ENCODE assay signal across 19 cellular contexts in the genomic region with DNA sequence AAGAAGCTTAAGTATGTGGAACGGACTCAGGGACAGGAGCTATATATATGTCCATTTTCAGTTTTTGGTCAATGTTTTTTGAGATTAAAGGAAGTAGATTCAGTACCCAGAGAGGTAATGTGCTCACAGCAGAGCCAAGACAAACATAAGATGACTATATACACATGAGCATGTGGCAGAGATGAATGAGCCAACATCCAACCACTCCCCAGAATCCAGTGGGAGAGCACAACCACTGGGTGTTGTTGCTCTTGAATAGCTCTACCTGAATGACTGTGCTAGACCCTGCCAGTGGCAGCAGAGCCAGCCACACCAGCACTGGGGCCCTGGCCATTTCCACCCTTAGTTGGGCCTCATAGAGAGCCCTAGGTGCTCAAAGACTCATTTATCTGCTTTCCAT. TPM values are rescaled to one million over a fixed set of nuclear protein-coding genes. Genes with fewer than 3 reads are reported as not detected.
DNase-seq lines count a peak whose midpoint lies in the region; ATAC-seq, FAIRE-seq and TF ChIP-seq lines count a peak whose summit lies in the region.
"Had no signal": no experiment of that assay in that cellular context is flagged by ENCODE, and none has a peak within 500 bp of the region (broad histone marks: within the 10 kb centered on the region; RNA-seq: fewer than 3 reads in every experiment).

No MANE protein-coding gene starts in this region.

- H3K27me3 ChIP-seq in skeletal muscle satellite cell (ENCODE audit: control insufficient read depth, insufficient read depth, low read length) (no peaks in the 10 kb centered on the region), HepG2 (ENCODE audit: control insufficient read depth in 1 of 2, insufficient read depth in 2 of 2, low read length in 2 of 2) (0 out of 5 replicates have a peak, but pooled peaks cover 0 to 4% of the 10 kb centered on the region in 2 experiments)

- POLR2A ChIA-PET in HepG2 (lab: Yijun Ruan, JAX): no interaction called here

- H3K4me3 ChIP-seq in skeletal muscle satellite cell (ENCODE audit: low read length) (no peak overlapping the region), lower leg skin (ENCODE audit: low read depth, poor library complexity, severe bottlenecking) (no peak overlapping the region), HepG2 (replicated peaks in 1 of 3; ENCODE audit: insufficient read depth in 1 of 3, low read depth in 2 of 3, low read length in 3 of 3) (no peak overlapping the region)

- no peaks in the 10 kb centered on the region for H3K79me2 ChIP-seq in HepG2 (ENCODE audit: insufficient read depth, low read length)

- no TSS peak for BruUV-seq in HepG2 (replicated peaks; lab: Mats Ljungman, UMichigan)

- TF ChIP-seq EP300 in HepG2 (IDR thresholded peaks at IDR 0.05; ENCODE audit: low read depth in 2 of 2, low read length in 2 of 2): no peak
- no peak for TF ChIP-seq EP300 in HepG2 (CRISPR knock-in tag; IDR thresholded peaks at IDR 0.05; ENCODE audit: borderline replicate concordance)

- H2AFZ ChIP-seq in HepG2 (ENCODE audit: low read length): no peak overlapping the region

- no peaks in the 10 kb centered on the region for H4K20me1 ChIP-seq in HepG2 (ENCODE audit: insufficient read depth, low read length)

- H3K4me1 ChIP-seq in skeletal muscle satellite cell (ENCODE audit: control insufficient read depth, insufficient read depth, low read length): peaks cover 44% of the 10 kb centered on the region
- no peaks in the 10 kb centered on the region for H3K4me1 ChIP-seq in HepG2 (ENCODE audit: insufficient read depth, low read length)

- 90 to 96% methylated on average over 1 of the region's 1 CpG for WGBS in lower leg skin, 2 donors
- WGBS in HepG2 (ENCODE audit: low lambda C conversion rate): 24% methylated on average over 1 of the region's 1 CpG

- H3K4me2 ChIP-seq in skeletal muscle satellite cell (ENCODE audit: low read length) (peak overlapping the region; percentile 37), HepG2 (ENCODE audit: low read depth, low read length) (no peak overlapping the region)

- peak overlapping the region; percentile 27 for H3K9ac ChIP-seq in skeletal muscle satellite cell (ENCODE audit: low read depth, low read length)
- H3K9ac ChIP-seq in HepG2 (ENCODE audit: insufficient read depth, low read depth, low read length): no peak overlapping the region

- DNase-seq in activated CD4-positive, alpha-beta T cell treated with anti-CD3 and anti-CD28 coated beads for 48 hours: peak; percentile 20
- no peak for DNase-seq in activated CD4-positive, alpha-beta T cell treated with anti-CD3 and anti-CD28 coated beads, Interleukin-2, amount 50 U/mL, for 1 hour
- DNase-seq in NCI-H774 (lab: John Stamatoyannopoulos, UW) (peak; percentile 29), epithelial cell of prostate (ENCODE audit: low read depth, low spot score) (peak; percentile 60), lower leg skin (ENCODE audit: low spot score in 2 of 2) (no peak), HepG2 (ENCODE audit: low spot score) (no peak), KBM-7 (no peak)
- DNase-seq: ACHN; activated T-cell treated with anti-CD3 and anti-CD28 coated beads, Interleukin-2, amount 50 U/mL, for 24 hours; central memory CD4-positive, alpha-beta T cell; immature natural killer cell; NCI-H1417; NCI-H524 treated with DMSO at 0.1 percent for 48 hours; SHP77; small intestine; trophoblast cell had no signal

- ATAC-seq in HepG2: no peak

- in situ Hi-C loops in HepG2 (cut with HindIII; ENCODE audit: extremely low pct_ligation_motif_present, low pct_unique_long_range_greater_than_20kb): loop anchor here (10.0 kb wide), 1 partner anchor 227 kb away; no protein-coding TSS in a partner anchor
- in situ Hi-C loops in KBM-7 (cut with MboI; ENCODE audit: low pct_unique_long_range_greater_than_20kb, low sequenced_read_pairs): no loop called here

- FAIRE-seq in HepG2 (lab: Jason Lieb, UNC): no peak
- FAIRE-seq: small intestine had no signal

- intact Hi-C loops in lower leg skin (cut with DNase I; ENCODE audit: low total_unique reads) (no loop called here), HepG2 (cut with micrococcal nuclease; ENCODE audit: unreplicated experiment) (no loop called here)

- TF ChIP-seq CTCF in lower leg skin (IDR thresholded peaks at IDR 0.05) (no peak), HepG2 (CRISPR knock-in tag; IDR thresholded peaks at IDR 0.05) (no peak)

- no peak for TF ChIP-seq RAD21 in HepG2 (CRISPR knock-in tag; IDR thresholded peaks at IDR 0.05)

- CTCF ChIA-PET in HepG2 (lab: Yijun Ruan, JAX; ENCODE audit: low intra/inter-chr PET ratio, low total read pairs): no interaction called here

- H3K9me3 ChIP-seq in skeletal muscle satellite cell (replicated peaks; ENCODE audit: low read length): no peaks in the 10 kb centered on the region
- no peaks in the 10 kb centered on the region for H3K9me3 ChIP-seq in HepG2 (ENCODE audit: low read length)

- no peak for TF ChIP-seq POLR2A in lower leg skin (IDR thresholded peaks at IDR 0.05)
- no peak for TF ChIP-seq POLR2A in HepG2 (IDR thresholded peaks at IDR 0.05; ENCODE audit: insufficient read depth in 1 of 2, low read depth in 2 of 2, low read length in 2 of 2)

- H3K36me3 ChIP-seq in skeletal muscle satellite cell (ENCODE audit: insufficient read depth, low read length) (no peaks in the 10 kb centered on the region), HepG2 (replicated peaks in 1 of 2; ENCODE audit: control insufficient read depth in 1 of 2, insufficient read depth in 2 of 2, low read length in 2 of 2) (no peaks in the 10 kb centered on the region)

- peak overlapping the region; percentile 18 for H3K27ac ChIP-seq in epithelial cell of prostate
- H3K27ac ChIP-seq in HepG2 (ENCODE audit: extremely low read length, insufficient read depth, low read length): no peak overlapping the region

TF ChIP-seq in HepG2, 621 proteins besides CTCF, POLR2A, EP300 and RAD21 (continues in another document):
- TF ChIP-seq TEAD2 (CRISPR knock-in tag; IDR thresholded peaks at IDR 0.05): no peak

RNA-seq across cellular contexts. Expression of gene SYTL2, which starts 10.7 kb away (rescaled TPM):
- total RNA-seq in skeletal muscle satellite cell (2012; rRNA removed): 11.9 and 41.3 TPM in 2 replicates
- total RNA-seq in lower leg skin (10 to 100 TPM in 2 of 4 donors, 1 to 10 TPM in 2; 4.2 to 13.2 (median 8.9) TPM), HepG2 (2016; rRNA removed; fragmentation: Illumina TruSeq; extraction: Trizol) (0.58 and 0.77 TPM in 2 replicates)
- total RNA-seq in HepG2 (2016; cell fraction: cytosol; rRNA removed; fragmentation: Illumina TruSeq; extraction: Trizol; ENCODE audit: low read depth): 0.44 and 0.91 TPM in 2 replicates
- total RNA-seq in HepG2 (2016; cell fraction: insoluble cytoplasmic fraction; rRNA removed; fragmentation: Illumina TruSeq; extraction: Trizol): 0.77 and 1.00 TPM in 2 replicates
- 0.41 and 0.77 TPM in 2 replicates for total RNA-seq in HepG2 (2016; cell fraction: membrane; rRNA removed; fragmentation: Illumina TruSeq; extraction: Trizol)
- total RNA-seq in HepG2 (2016; cell fraction: nucleus; rRNA removed; fragmentation: Illumina TruSeq; extraction: Trizol): 2.7 and 3.2 TPM in 2 replicates
- 0.64 and 0.90 TPM in 2 replicates for polyA plus RNA-seq in HepG2 (2011; rRNA removed)
- 0.16 and 0.41 TPM in 2 replicates for polyA plus RNA-seq in HepG2 (2011; cell fraction: cytosol; rRNA removed)
- polyA plus RNA-seq in HepG2 (2011; cell fraction: nucleus; rRNA removed): 1.8 TPM in 2 replicates
- 0.75 and 1.1 TPM in 2 replicates for polyA plus RNA-seq in HepG2 (2012)
- polyA plus RNA-seq in HepG2 (2016; cell fraction: cytosol; fragmentation: Illumina TruSeq; extraction: Trizol; ENCODE audit: low read depth): 0.06 TPM in 1 of 2 replicates, not detected in the other
- 0.47 and 0.52 TPM in 2 replicates for polyA plus RNA-seq in HepG2 (2016; cell fraction: insoluble cytoplasmic fraction; fragmentation: Illumina TruSeq; extraction: Trizol; ENCODE audit: low read depth)
- 0.23 and 0.29 TPM in 2 replicates for polyA plus RNA-seq in HepG2 (2016; cell fraction: membrane; fragmentation: Illumina TruSeq; extraction: Trizol; ENCODE audit: low read depth)
- 1.7 and 3.1 TPM in 2 replicates for polyA plus RNA-seq in HepG2 (2016; cell fraction: nucleus; fragmentation: Illumina TruSeq; extraction: Trizol; ENCODE audit: insufficient read depth, low read depth)
- polyA minus RNA-seq in HepG2 (2011; rRNA and poly(A)+ RNA removed; ENCODE audit: low replicate concordance): 0.10 and 0.12 TPM in 2 replicates
- polyA minus RNA-seq in HepG2 (2011; cell fraction: cytosol; rRNA and poly(A)+ RNA removed): 0.18 and 0.69 TPM in 2 replicates
- polyA minus RNA-seq in HepG2 (2011; cell fraction: nucleus; rRNA and poly(A)+ RNA removed): 2.5 and 3.7 TPM in 2 replicates

RNA-seq across cellular contexts. Expression of gene CCDC83, which starts 33.5 kb away (rescaled TPM):
- not detected in 2 replicates for total RNA-seq in skeletal muscle satellite cell (2012; rRNA removed)
- total RNA-seq in lower leg skin (not detected), HepG2 (2016; rRNA removed; fragmentation: Illumina TruSeq; extraction: Trizol) (not detected in 2 replicates)
- not detected in 2 replicates for total RNA-seq in HepG2 (2016; cell fraction: cytosol; rRNA removed; fragmentation: Illumina TruSeq; extraction: Trizol; ENCODE audit: low read depth)
- not detected in 2 replicates for total RNA-seq in HepG2 (2016; cell fraction: insoluble cytoplasmic fraction; rRNA removed; fragmentation: Illumina TruSeq; extraction: Trizol)
- not detected in 2 replicates for total RNA-seq in HepG2 (2016; cell fraction: membrane; rRNA removed; fragmentation: Illumina TruSeq; extraction: Trizol)
- total RNA-seq in HepG2 (2016; cell fraction: nucleus; rRNA removed; fragmentation: Illumina TruSeq; extraction: Trizol): not detected in 2 replicates
- polyA plus RNA-seq in HepG2 (2011; rRNA removed): not detected in 2 replicates
- not detected in 2 replicates for polyA plus RNA-seq in HepG2 (2011; cell fraction: cytosol; rRNA removed)
- polyA plus RNA-seq in HepG2 (2011; cell fraction: nucleus; rRNA removed): not detected in 2 replicates
- polyA plus RNA-seq in HepG2 (2012): not detected in 2 replicates
- not detected in 2 replicates for polyA plus RNA-seq in HepG2 (2016; cell fraction: cytosol; fragmentation: Illumina TruSeq; extraction: Trizol; ENCODE audit: low read depth)
- not detected in 2 replicates for polyA plus RNA-seq in HepG2 (2016; cell fraction: insoluble cytoplasmic fraction; fragmentation: Illumina TruSeq; extraction: Trizol; ENCODE audit: low read depth)
- polyA plus RNA-seq in HepG2 (2016; cell fraction: membrane; fragmentation: Illumina TruSeq; extraction: Trizol; ENCODE audit: low read depth): not detected in 2 replicates
- not detected in 2 replicates for polyA plus RNA-seq in HepG2 (2016; cell fraction: nucleus; fragmentation: Illumina TruSeq; extraction: Trizol; ENCODE audit: insufficient read depth, low read depth)
- not detected in 2 replicates for polyA minus RNA-seq in HepG2 (2011; rRNA and poly(A)+ RNA removed; ENCODE audit: low replicate concordance)
- polyA minus RNA-seq in HepG2 (2011; cell fraction: cytosol; rRNA and poly(A)+ RNA removed): not detected in 2 replicates
- polyA minus RNA-seq in HepG2 (2011; cell fraction: nucleus; rRNA and poly(A)+ RNA removed): 0.25 TPM in 1 of 2 replicates, not detected in the other
- total RNA-seq: natural killer cell treated with Interleukin-12 subunit alpha and Interleukin-12 subunit beta and Interleukin-15 and Interleukin-18, amount 100 ng/mL, for 72 hours had no signal
- polyA plus RNA-seq: esophagus, immature natural killer cell, small intestine had no signal

Comparison
In these comparisons a context has a peak if more than half of its experiments do, and no peak if none do; other contexts are left out.
1. DNase-seq: peak in activated CD4-positive, alpha-beta T cell treated with anti-CD3 and anti-CD28 coated beads for 48 hours (single experiment), NCI-H774 (single experiment) and epithelial cell of prostate (single experiment); none in activated CD4-positive, alpha-beta T cell treated with anti-CD3 and anti-CD28 coated beads, Interleukin-2, amount 50 U/mL, for 1 hour (single experiment), lower leg skin (0 of 2), HepG2 (single experiment) and KBM-7 (single experiment).